Comparison of ENCODE assay signal across 8 cellular contexts in genomic region chr14:91245029-91245428, GRCh38. TPM values are rescaled to one million over a fixed set of nuclear protein-coding genes. Genes with fewer than 3 reads are reported as not detected.
A peak's percentile ranks its signal among the peaks of the same experiment; 100 is the strongest.
DNase-seq lines count a peak whose midpoint lies in the region; ATAC-seq and TF ChIP-seq lines count a peak whose summit lies in the region.

No MANE protein-coding gene starts in this region.

- no peaks in the 10 kb centered on the region for H3K27me3 ChIP-seq in CD8-positive, alpha-beta memory T cell (ENCODE audit: insufficient read depth, low read length, poor library complexity, severe bottlenecking)
- H3K27me3 ChIP-seq in spleen (replicated peaks in 1 of 7) (no peaks in the 10 kb centered on the region), uterus (no peaks in the 10 kb centered on the region)

- TF ChIP-seq POLR2A in spleen (IDR thresholded peaks at IDR 0.05), result no peak
- no peak for TF ChIP-seq POLR2A in uterus (IDR thresholded peaks at IDR 0.05)

- ATAC-seq in central memory CD8-positive, alpha-beta T cell (replicated peaks; ENCODE audit: extremely low read depth, poor library complexity, severe bottlenecking), result peak; percentile 44
- ATAC-seq in HG02840 (IDR thresholded peaks at IDR 0.05; ENCODE audit: low FRiP score, unreplicated experiment), result no peak
- ATAC-seq in HG02884 (IDR thresholded peaks at IDR 0.05; ENCODE audit: unreplicated experiment), result no peak

- WGBS in spleen, 5 donors, result 66 to 75% (median 71%) methylated on average over 7 to 9 of the region's 9 CpGs

- peaks cover 85% of the 10 kb centered on the region for H3K4me1 ChIP-seq in CD8-positive, alpha-beta memory T cell (ENCODE audit: insufficient read depth, low read length)
- peaks cover 27 to 94% (median 67%) of the 10 kb centered on the region in 6 donors for H3K4me1 ChIP-seq in spleen
- H3K4me1 ChIP-seq in uterus, result no peaks in the 10 kb centered on the region

- H3K9me3 Mint-ChIP-seq in CD8-positive, alpha-beta memory T cell, result peaks cover 0 to 2% (median 1%) of the 10 kb centered on the region in 5 donors
- H3K9me3 Mint-ChIP-seq in activated CD4-positive, alpha-beta T cell treated with anti-CD3 and anti-CD28 coated beads, Interleukin-2, amount 10 ng/mL, durations not matched to agents 7 days and 5 days, result peaks cover 6% of the 10 kb centered on the region
- H3K9me3 Mint-ChIP-seq in central memory CD8-positive, alpha-beta T cell, result peaks cover 6% of the 10 kb centered on the region

- peaks cover 0 to 5% of the 10 kb centered on the region in 2 donors for H3K27me3 Mint-ChIP-seq in CD8-positive, alpha-beta memory T cell
- no peaks in the 10 kb centered on the region for H3K27me3 Mint-ChIP-seq in activated CD4-positive, alpha-beta T cell treated with anti-CD3 and anti-CD28 coated beads, Interleukin-2, amount 10 ng/mL, durations not matched to agents 7 days and 5 days
- H3K27me3 Mint-ChIP-seq in central memory CD8-positive, alpha-beta T cell, result no peaks in the 10 kb centered on the region

- H3K36me3 ChIP-seq in CD8-positive, alpha-beta memory T cell (ENCODE audit: insufficient read depth, low read length), result no peaks in the 10 kb centered on the region
- H3K36me3 ChIP-seq in spleen (no peaks in the 10 kb centered on the region), uterus (no peaks in the 10 kb centered on the region)

- H3K4me3 ChIP-seq in CD8-positive, alpha-beta memory T cell (ENCODE audit: low read length), result peak overlapping the region; percentile 82
- H3K4me3 ChIP-seq in spleen (peak overlapping the region in 4 of 8 donors; percentile 20 to 65 (median 30)), uterus (no peak overlapping the region)

- POLR2A ChIA-PET in CD8-positive, alpha-beta memory T cell (lab: Charles Lee), result interaction anchor here (0.7 to 5.1 kb wide), 12 partner anchors 7 to 275 kb away, joined by 3 to 88 read pairs (median 5); partner anchors contain the start of gene RPS6KA5
- POLR2A ChIA-PET in activated CD4-positive, alpha-beta T cell treated with anti-CD3 and anti-CD28 coated beads, Interleukin-2, amount 10 ng/mL, durations not matched to agents 7 days and 5 days (lab: Charles Lee), result interaction anchor here (0.6 to 5.1 kb wide), 3 partner anchors 16 to 176 kb away, joined by 3 to 66 read pairs (median 4); no protein-coding TSS in a partner anchor

- H3K36me3 Mint-ChIP-seq in CD8-positive, alpha-beta memory T cell, result peaks cover 8 to 30% (median 17%) of the 10 kb centered on the region in 3 donors
- peaks cover 86% of the 10 kb centered on the region for H3K36me3 Mint-ChIP-seq in activated CD4-positive, alpha-beta T cell treated with anti-CD3 and anti-CD28 coated beads, Interleukin-2, amount 10 ng/mL, durations not matched to agents 7 days and 5 days (ENCODE audit: low read depth)
- H3K36me3 Mint-ChIP-seq in central memory CD8-positive, alpha-beta T cell (ENCODE audit: insufficient read depth), result peaks cover 33% of the 10 kb centered on the region

- peaks cover 85 to 97% (median 95%) of the 10 kb centered on the region in 3 donors for H3K4me1 Mint-ChIP-seq in CD8-positive, alpha-beta memory T cell
- H3K4me1 Mint-ChIP-seq in activated CD4-positive, alpha-beta T cell treated with anti-CD3 and anti-CD28 coated beads, Interleukin-2, amount 10 ng/mL, durations not matched to agents 7 days and 5 days, result peaks cover 92% of the 10 kb centered on the region
- H3K4me1 Mint-ChIP-seq in central memory CD8-positive, alpha-beta T cell, result peaks cover 83% of the 10 kb centered on the region

- H3K9me3 ChIP-seq in CD8-positive, alpha-beta memory T cell (ENCODE audit: low read length), result no peaks in the 10 kb centered on the region
- H3K9me3 ChIP-seq in spleen (no peaks in the 10 kb centered on the region), uterus (peaks cover 0 to under 1% of the 10 kb centered on the region in 2 donors)

- H3K4me3 Mint-ChIP-seq in CD8-positive, alpha-beta memory T cell, result peak overlapping the region; percentile 87 to 95 (median 92)
- peak overlapping the region; percentile 92 for H3K4me3 Mint-ChIP-seq in activated CD4-positive, alpha-beta T cell treated with anti-CD3 and anti-CD28 coated beads, Interleukin-2, amount 10 ng/mL, durations not matched to agents 7 days and 5 days
- H3K4me3 Mint-ChIP-seq in central memory CD8-positive, alpha-beta T cell, result peak overlapping the region; percentile 86

- peak overlapping the region; percentile 94 for H3K27ac ChIP-seq in CD8-positive, alpha-beta memory T cell (ENCODE audit: low read depth, low read length)
- H3K27ac ChIP-seq in spleen, result peak overlapping the region; percentile 53 to 87 (median 77)
- H3K27ac ChIP-seq in uterus, result no peak overlapping the region

- intact Hi-C loops in spleen (cut with DNase I; ENCODE audit: low total_unique reads), result no loop called here
- intact Hi-C loops in uterus (cut with DNase I; ENCODE audit: low total_unique reads), result no loop called here

- DNase-seq in CD8-positive, alpha-beta memory T cell, result peak; percentile 54 to 88 (median 72)
- DNase-seq in activated CD4-positive, alpha-beta T cell treated with anti-CD3 and anti-CD28 coated beads, Interleukin-2, amount 10 ng/mL, durations not matched to agents 7 days and 5 days, result peak; percentile 87
- peak in 1 of 2 donors; percentile 59 for DNase-seq in central memory CD8-positive, alpha-beta T cell (ENCODE audit: low spot score in 2 of 2)
- DNase-seq in spleen (peak; percentile 87), NCI-H1694 (lab: John Stamatoyannopoulos, UW) (no peak), uterus (no peak)

- CTCF ChIA-PET in CD8-positive, alpha-beta memory T cell (lab: Charles Lee), result interaction anchor here (1.0 to 6.9 kb wide), 13 partner anchors 11 to 342 kb away, joined by 3 to 43 read pairs (median 3); no protein-coding TSS in a partner anchor
- CTCF ChIA-PET in activated CD4-positive, alpha-beta T cell treated with anti-CD3 and anti-CD28 coated beads, Interleukin-2, amount 10 ng/mL, durations not matched to agents 7 days and 5 days (lab: Charles Lee), result interaction anchor here (0.6 to 10.9 kb wide), 7 partner anchors 10 to 459 kb away, joined by 3 to 70 read pairs (median 4); no protein-coding TSS in a partner anchor

- TF ChIP-seq CTCF in spleen (IDR thresholded peaks at IDR 0.05 in 8 of 11, conservative IDR thresholded peaks at IDR 0.05 in 3 of 11) (no peak), uterus (IDR thresholded peaks at IDR 0.05) (no peak)

- H3K27ac Mint-ChIP-seq in CD8-positive, alpha-beta memory T cell, result peak overlapping the region; percentile 85 to 100 (median 94)
- peak overlapping the region; percentile 100 for H3K27ac Mint-ChIP-seq in activated CD4-positive, alpha-beta T cell treated with anti-CD3 and anti-CD28 coated beads, Interleukin-2, amount 10 ng/mL, durations not matched to agents 7 days and 5 days
- H3K27ac Mint-ChIP-seq in central memory CD8-positive, alpha-beta T cell (ENCODE audit: low read depth), result peak overlapping the region; percentile 83

RNA-seq across cellular contexts. Expression of gene GPR68, which starts 0.5 kb away (rescaled TPM):
- 10 to 100 TPM; 14.2 to 15.4 TPM for total RNA-seq in CD8-positive, alpha-beta memory T cell
- 22.7 TPM for polyA plus RNA-seq in CD8-positive, alpha-beta memory T cell
- total RNA-seq in activated CD4-positive, alpha-beta T cell treated with anti-CD3 and anti-CD28 coated beads, Interleukin-2, amount 10 ng/mL, durations not matched to agents 7 days and 5 days, result 10 to 100 TPM; 32.7 to 33.0 TPM
- total RNA-seq in spleen, result 1 to 10 TPM; 1.9 to 5.2 (median 3.2) TPM
- polyA plus RNA-seq in spleen, result 1 to 10 TPM in 2 of 3 donors, under 1 TPM in 1; 0.50 to 1.7 (median 1.3) TPM
- under 1 TPM in 2 of 4 donors, not detected in 2; 0.48 to 0.98 TPM for total RNA-seq in uterus

Comparison
In these comparisons a context has a peak if more than half of its experiments do, and no peak if none do; other contexts are left out.
1. DNase-seq: peak in CD8-positive, alpha-beta memory T cell (5 of 5), activated CD4-positive, alpha-beta T cell treated with anti-CD3 and anti-CD28 coated beads, Interleukin-2, amount 10 ng/mL, durations not matched to agents 7 days and 5 days (single experiment) and spleen (single experiment); none in NCI-H1694 (single experiment) and uterus (0 of 2).
2. H3K27ac ChIP-seq: peak in CD8-positive, alpha-beta memory T cell (single experiment) and spleen (8 of 8); none in uterus (0 of 2).
3. Peak in every context shown above with its lines, with median percentiles within 50 percentile points of each other: H3K27ac Mint-ChIP-seq and H3K4me3 Mint-ChIP-seq.